Comparison of ENCODE assay signal across 8 cellular contexts in genomic region chr11:35138949-35139881, GRCh38. TPM values are rescaled to one million over a fixed set of nuclear protein-coding genes. Genes with fewer than 3 reads are reported as not detected.
DNase-seq lines count a peak whose midpoint lies in the region; ATAC-seq and TF ChIP-seq lines count a peak whose summit lies in the region.

Gene CD44 (plus strand): TSS chr11:35139171. CDS start chr11:35139304, 133 bp downstream.

- peaks cover 12% of the 10 kb centered on the region for H3K4me1 ChIP-seq in HUES48 (ENCODE audit: control insufficient read depth, insufficient read depth, low read length)
- peaks cover 72% of the 10 kb centered on the region for H3K4me1 ChIP-seq in body of pancreas
- H3K4me1 ChIP-seq in spleen, result peaks cover 22 to 68% (median 61%) of the 10 kb centered on the region in 6 donors

- no peak for TF ChIP-seq CTCF in body of pancreas (IDR thresholded peaks at IDR 0.05)
- TF ChIP-seq CTCF in spleen (IDR thresholded peaks at IDR 0.05 in 8 of 11, conservative IDR thresholded peaks at IDR 0.05 in 3 of 11), result peak in 1 of 11 experiments; percentile 5

- H3K9me3 ChIP-seq in HUES48 (ENCODE audit: control insufficient read depth, insufficient read depth, low read length) (no peaks in the 10 kb centered on the region), body of pancreas (no peaks in the 10 kb centered on the region), spleen (no peaks in the 10 kb centered on the region)

- H3K4me3 ChIP-seq in HUES48 (ENCODE audit: low read depth, low read length), result peak within 1 kb of the TSS; percentile 78
- peak within 1 kb of the TSS; percentile 33 to 53 for H3K4me3 ChIP-seq in body of pancreas
- peak within 1 kb of the TSS; percentile 65 to 85 (median 76) for H3K4me3 ChIP-seq in spleen

- ATAC-seq in body of pancreas, result peak; percentile 77

- H3K9ac ChIP-seq in HUES48 (ENCODE audit: low read depth, low read length), result peak within 1 kb of the TSS; percentile 71

- intact Hi-C loops in body of pancreas (cut with DNase I) (no loop called here), spleen (cut with DNase I; ENCODE audit: low total_unique reads) (no loop called here)

- H3K27ac ChIP-seq in HUES48 (ENCODE audit: low read depth, low read length) (no peak within 1 kb of the TSS), body of pancreas (peak within 1 kb of the TSS; percentile 76 to 93 (median 88)), spleen (peak within 1 kb of the TSS; percentile 87 to 97 (median 94))

- TF ChIP-seq POLR2A in body of pancreas (IDR thresholded peaks at IDR 0.05), result peak; percentile 81 to 94 (median 91)
- peak in 2 of 3 donors; percentile 48 to 56 for TF ChIP-seq POLR2A in spleen (IDR thresholded peaks at IDR 0.05)

- H3K36me3 ChIP-seq in HUES48 (ENCODE audit: control insufficient read depth, insufficient read depth, low read length) (no peaks in the 10 kb centered on the region), body of pancreas (replicated peaks in 1 of 2; ENCODE audit: insufficient read depth in 1 of 2, low read depth in 2 of 2) (no peaks in the 10 kb centered on the region), spleen (peaks cover 0 to 5% (median 0%) of the 10 kb centered on the region in 6 donors)

- 0 to 2% methylated on average over 23 to 59 of the region's 59 CpGs for WGBS in body of pancreas, 2 donors
- WGBS in spleen, 5 donors, result 0 to 1% (median 0%) methylated on average over 41 to 59 of the region's 59 CpGs

- peaks cover 41% of the 10 kb centered on the region for H3K27me3 ChIP-seq in HUES48 (ENCODE audit: control insufficient read depth, insufficient read depth, low read length)
- no peaks in the 10 kb centered on the region for H3K27me3 ChIP-seq in body of pancreas
- no peaks in the 10 kb centered on the region for H3K27me3 ChIP-seq in spleen (replicated peaks in 1 of 7)

- peak; percentile 39 for DNase-seq in Ammon's horn (ENCODE audit: low spot score)
- peak; percentile 39 for DNase-seq in GM19238 (ENCODE audit: insufficient read length, low spot score)
- DNase-seq in UCSD-AML1 (lab: John Stamatoyannopoulos, UW; ENCODE audit: unreplicated experiment), result peak; percentile 68
- peak; percentile 75 to 87 (median 84) for DNase-seq in body of pancreas
- DNase-seq in iPS-NIHi11 (ENCODE audit: low spot score), result peak; percentile 65
- DNase-seq in spleen, result peak; percentile 95
- no peak for DNase-seq in NCI-H774 (lab: John Stamatoyannopoulos, UW)

RNA-seq across cellular contexts. Expression of gene CD44, which starts in this region (rescaled TPM):
- 100 to 1,000 TPM; 266 to 433 TPM for total RNA-seq in body of pancreas
- total RNA-seq in spleen, result 100 to 1,000 TPM; 200 to 521 (median 348) TPM
- polyA plus RNA-seq in spleen, result 100 to 1,000 TPM in 1 of 3 donors, 10 to 100 TPM in 2; 60.9 to 103 (median 71.8) TPM
